1 cellular context compared by ENCODE assay signal in genomic region chr15:45586990-45587860, GRCh38.
TF ChIP-seq lines count a peak whose summit lies in the region.

A gene with protein sequence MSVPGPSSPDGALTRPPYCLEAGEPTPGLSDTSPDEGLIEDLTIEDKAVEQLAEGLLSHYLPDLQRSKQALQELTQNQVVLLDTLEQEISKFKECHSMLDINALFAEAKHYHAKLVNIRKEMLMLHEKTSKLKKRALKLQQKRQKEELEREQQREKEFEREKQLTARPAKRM (plus strand): TSS chr15:45587379. CDS start chr15:45587444, 65 bp downstream.

TF ChIP-seq in HepG2, 621 proteins besides CTCF, POLR2A, EP300 and RAD21 (continued from another document and continues in another):
- TF ChIP-seq REPIN1 (CRISPR knock-in tag; IDR thresholded peaks at IDR 0.05; ENCODE audit: borderline replicate concordance, low read depth) = peak; percentile 92
- TF ChIP-seq TIGD3 (CRISPR knock-in tag; IDR thresholded peaks at IDR 0.05; ENCODE audit: borderline replicate concordance) = 0 out of 2 replicates have a peak, but pooled peaks have one; percentile 12
- TF ChIP-seq ATF3 (CRISPR knock-in tag; IDR thresholded peaks at IDR 0.05) = 0 out of 2 replicates have a peak, but pooled peaks have one; percentile 31
- TF ChIP-seq ZBTB21 (CRISPR knock-in tag; IDR thresholded peaks at IDR 0.05) = peak; percentile 50; the same call in 1 of the 2 replicates
- TF ChIP-seq XBP1 (CRISPR knock-in tag; IDR thresholded peaks at IDR 0.05) = no peak
- peak; percentile 36; the same call in 1 of the 2 replicates for TF ChIP-seq ATF7 (IDR thresholded peaks at IDR 0.05)
- peak; percentile 86; the same call in 1 of the 2 replicates for TF ChIP-seq ATF7 (CRISPR knock-in tag; IDR thresholded peaks at IDR 0.05)
- peak; percentile 82; the same call in 1 of the 2 replicates for TF ChIP-seq CCDC6 (CRISPR knock-in tag; IDR thresholded peaks at IDR 0.05)
- 0 out of 2 replicates have a peak, but pooled peaks have one; percentile 22 for TF ChIP-seq SSRP1 (CRISPR knock-in tag; IDR thresholded peaks at IDR 0.05)
- TF ChIP-seq, protein P1, sequence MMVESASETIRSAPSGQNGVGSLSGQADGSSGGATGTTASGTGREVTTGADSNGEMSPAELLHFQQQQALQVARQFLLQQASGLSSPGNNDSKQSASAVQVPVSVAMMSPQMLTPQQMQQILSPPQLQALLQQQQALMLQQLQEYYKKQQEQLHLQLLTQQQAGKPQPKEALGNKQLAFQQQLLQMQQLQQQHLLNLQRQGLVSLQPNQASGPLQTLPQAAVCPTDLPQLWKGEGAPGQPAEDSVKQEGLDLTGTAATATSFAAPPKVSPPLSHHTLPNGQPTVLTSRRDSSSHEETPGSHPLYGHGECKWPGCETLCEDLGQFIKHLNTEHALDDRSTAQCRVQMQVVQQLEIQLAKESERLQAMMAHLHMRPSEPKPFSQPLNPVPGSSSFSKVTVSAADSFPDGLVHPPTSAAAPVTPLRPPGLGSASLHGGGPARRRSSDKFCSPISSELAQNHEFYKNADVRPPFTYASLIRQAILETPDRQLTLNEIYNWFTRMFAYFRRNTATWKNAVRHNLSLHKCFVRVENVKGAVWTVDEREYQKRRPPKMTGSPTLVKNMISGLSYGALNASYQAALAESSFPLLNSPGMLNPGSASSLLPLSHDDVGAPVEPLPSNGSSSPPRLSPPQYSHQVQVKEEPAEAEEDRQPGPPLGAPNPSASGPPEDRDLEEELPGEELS (CRISPR knock-in tag; IDR thresholded peaks at IDR 0.05) = 0 out of 2 replicates have a peak, but pooled peaks have one; percentile 5
- TF ChIP-seq ZNF510 (CRISPR knock-in tag; IDR thresholded peaks at IDR 0.05; ENCODE audit: low read depth) = 0 out of 2 replicates have a peak, but pooled peaks have one; percentile 39
- no peak for TF ChIP-seq ZFP36L1 (CRISPR knock-in tag; IDR thresholded peaks at IDR 0.05)
- TF ChIP-seq ZNF10 (CRISPR knock-in tag; IDR thresholded peaks at IDR 0.05; ENCODE audit: borderline replicate concordance, low read depth) = no peak
- TF ChIP-seq, protein P2, sequence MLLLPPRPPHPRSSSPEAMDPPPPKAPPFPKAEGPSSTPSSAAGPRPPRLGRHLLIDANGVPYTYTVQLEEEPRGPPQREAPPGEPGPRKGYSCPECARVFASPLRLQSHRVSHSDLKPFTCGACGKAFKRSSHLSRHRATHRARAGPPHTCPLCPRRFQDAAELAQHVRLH (CRISPR knock-in tag; IDR thresholded peaks at IDR 0.05; ENCODE audit: borderline replicate concordance, low read depth) = peak; percentile 64; the same call in 1 of the 2 replicates
- TF ChIP-seq TAF1 (CRISPR knock-in tag; IDR thresholded peaks at IDR 0.05) = peak; percentile 92
- TF ChIP-seq GZF1 (CRISPR knock-in tag; IDR thresholded peaks at IDR 0.05) = peak; percentile 54; the same call in 1 of the 2 replicates
- peak; percentile 76; the same call in 1 of the 2 replicates for TF ChIP-seq BRD4 (CRISPR knock-in tag; IDR thresholded peaks at IDR 0.05)
- peak; percentile 95 for TF ChIP-seq SNAPC2 (CRISPR knock-in tag; IDR thresholded peaks at IDR 0.05)
- TF ChIP-seq MXD4 (CRISPR knock-in tag; IDR thresholded peaks at IDR 0.05) = peak; percentile 43; the same call in 1 of the 2 replicates
- TF ChIP-seq, protein P3, sequence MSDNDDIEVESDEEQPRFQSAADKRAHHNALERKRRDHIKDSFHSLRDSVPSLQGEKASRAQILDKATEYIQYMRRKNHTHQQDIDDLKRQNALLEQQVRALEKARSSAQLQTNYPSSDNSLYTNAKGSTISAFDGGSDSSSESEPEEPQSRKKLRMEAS (IDR thresholded peaks at IDR 0.05) = peak; percentile 96
- no peak for TF ChIP-seq HNRNPH1 (optimal IDR thresholded peaks at IDR 0.05; ENCODE audit: low read depth, low read length)
- peak; percentile 19; the same call in 1 of the 2 replicates for TF ChIP-seq JUND (CRISPR knock-in tag; IDR thresholded peaks at IDR 0.05)
- TF ChIP-seq ARID5B (CRISPR knock-in tag; IDR thresholded peaks at IDR 0.05) = peak; percentile 67
- TF ChIP-seq SP140L (CRISPR knock-in tag; IDR thresholded peaks at IDR 0.05; ENCODE audit: borderline replicate concordance) = no peak
- TF ChIP-seq, protein P4, sequence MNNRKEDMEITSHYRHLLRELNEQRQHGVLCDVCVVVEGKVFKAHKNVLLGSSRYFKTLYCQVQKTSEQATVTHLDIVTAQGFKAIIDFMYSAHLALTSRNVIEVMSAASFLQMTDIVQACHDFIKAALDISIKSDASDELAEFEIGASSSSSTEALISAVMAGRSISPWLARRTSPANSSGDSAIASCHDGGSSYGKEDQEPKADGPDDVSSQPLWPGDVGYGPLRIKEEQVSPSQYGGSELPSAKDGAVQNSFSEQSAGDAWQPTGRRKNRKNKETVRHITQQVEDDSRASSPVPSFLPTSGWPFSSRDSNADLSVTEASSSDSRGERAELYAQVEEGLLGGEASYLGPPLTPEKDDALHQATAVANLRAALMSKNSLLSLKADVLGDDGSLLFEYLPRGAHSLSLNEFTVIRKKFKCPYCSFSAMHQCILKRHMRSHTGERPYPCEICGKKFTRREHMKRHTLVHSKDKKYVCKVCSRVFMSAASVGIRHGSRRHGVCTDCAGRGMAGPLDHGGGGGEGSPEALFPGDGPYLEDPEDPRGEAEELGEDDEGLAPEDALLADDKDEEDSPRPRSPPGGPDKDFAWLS (CRISPR knock-in tag; IDR thresholded peaks at IDR 0.05; ENCODE audit: borderline replicate concordance) = no peak
- no peak for TF ChIP-seq EZH2 (conservative IDR thresholded peaks at IDR 0.05; ENCODE audit: low read depth, low read length)
- no peak for TF ChIP-seq ARNT (IDR thresholded peaks at IDR 0.05)
- peak; percentile 81 for TF ChIP-seq PHF21A (CRISPR knock-in tag; IDR thresholded peaks at IDR 0.05)
- no peak for TF ChIP-seq NFE2L1 (CRISPR knock-in tag; IDR thresholded peaks at IDR 0.05; ENCODE audit: borderline replicate concordance)
- no peak; the same call in 1 of the 2 replicates for TF ChIP-seq SIX1 (CRISPR knock-in tag; IDR thresholded peaks at IDR 0.05; ENCODE audit: borderline replicate concordance)
- TF ChIP-seq MEIS2 (CRISPR knock-in tag; IDR thresholded peaks at IDR 0.05) = peak; percentile 69; the same call in 1 of the 2 replicates
- no peak for TF ChIP-seq PBX2 (CRISPR knock-in tag; IDR thresholded peaks at IDR 0.05)
- 0 out of 2 replicates have a peak, but pooled peaks have one; percentile 20 for TF ChIP-seq RCOR2 (CRISPR knock-in tag; IDR thresholded peaks at IDR 0.05)
- no peak for TF ChIP-seq PREB (CRISPR knock-in tag; IDR thresholded peaks at IDR 0.05)
- TF ChIP-seq, protein P5, sequence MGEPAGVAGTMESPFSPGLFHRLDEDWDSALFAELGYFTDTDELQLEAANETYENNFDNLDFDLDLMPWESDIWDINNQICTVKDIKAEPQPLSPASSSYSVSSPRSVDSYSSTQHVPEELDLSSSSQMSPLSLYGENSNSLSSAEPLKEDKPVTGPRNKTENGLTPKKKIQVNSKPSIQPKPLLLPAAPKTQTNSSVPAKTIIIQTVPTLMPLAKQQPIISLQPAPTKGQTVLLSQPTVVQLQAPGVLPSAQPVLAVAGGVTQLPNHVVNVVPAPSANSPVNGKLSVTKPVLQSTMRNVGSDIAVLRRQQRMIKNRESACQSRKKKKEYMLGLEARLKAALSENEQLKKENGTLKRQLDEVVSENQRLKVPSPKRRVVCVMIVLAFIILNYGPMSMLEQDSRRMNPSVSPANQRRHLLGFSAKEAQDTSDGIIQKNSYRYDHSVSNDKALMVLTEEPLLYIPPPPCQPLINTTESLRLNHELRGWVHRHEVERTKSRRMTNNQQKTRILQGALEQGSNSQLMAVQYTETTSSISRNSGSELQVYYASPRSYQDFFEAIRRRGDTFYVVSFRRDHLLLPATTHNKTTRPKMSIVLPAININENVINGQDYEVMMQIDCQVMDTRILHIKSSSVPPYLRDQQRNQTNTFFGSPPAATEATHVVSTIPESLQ (CRISPR knock-in tag; conservative IDR thresholded peaks at IDR 0.05) = 0 out of 2 replicates have a peak, but pooled peaks have one; percentile 82
- TF ChIP-seq GFI1 (CRISPR knock-in tag; IDR thresholded peaks at IDR 0.05; ENCODE audit: borderline replicate concordance) = no peak
- TF ChIP-seq ZC3H13 (CRISPR knock-in tag; IDR thresholded peaks at IDR 0.05) = peak; percentile 68; the same call in 1 of the 2 replicates
- TF ChIP-seq, protein P6, sequence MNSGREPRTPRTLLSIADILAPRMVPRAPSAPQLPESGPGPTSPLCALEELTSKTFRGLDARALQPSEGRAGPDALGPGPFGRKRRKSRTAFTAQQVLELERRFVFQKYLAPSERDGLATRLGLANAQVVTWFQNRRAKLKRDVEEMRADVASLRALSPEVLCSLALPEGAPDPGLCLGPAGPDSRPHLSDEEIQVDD (CRISPR knock-in tag; IDR thresholded peaks at IDR 0.05; ENCODE audit: borderline replicate concordance) = peak; percentile 32; the same call in 1 of the 2 replicates
- TF ChIP-seq ZNF781 (CRISPR knock-in tag; IDR thresholded peaks at IDR 0.05; ENCODE audit: borderline replicate concordance, not compliant biosample characterization) = no peak
- TF ChIP-seq FOXO1 (CRISPR knock-in tag; IDR thresholded peaks at IDR 0.05) = 0 out of 2 replicates have a peak, but pooled peaks have one; percentile 23
- TF ChIP-seq MTA3 (CRISPR knock-in tag; IDR thresholded peaks at IDR 0.05) = no peak
- TF ChIP-seq ZNF788 (CRISPR knock-in tag; IDR thresholded peaks at IDR 0.05; ENCODE audit: borderline replicate concordance) = peak; percentile 82; the same call in 1 of the 2 replicates
- 0 out of 2 replicates have a peak, but pooled peaks have one; percentile 24 for TF ChIP-seq ZNF121 (CRISPR knock-in tag; IDR thresholded peaks at IDR 0.05)
- no peak for TF ChIP-seq ATAD3A (CRISPR knock-in tag; IDR thresholded peaks at IDR 0.05)
- TF ChIP-seq ZNF326 (CRISPR knock-in tag; IDR thresholded peaks at IDR 0.05; ENCODE audit: borderline replicate concordance) = no peak
- TF ChIP-seq ZBTB37 (CRISPR knock-in tag; IDR thresholded peaks at IDR 0.05) = 0 out of 2 replicates have a peak, but pooled peaks have one; percentile 26
- TF ChIP-seq RAD51 (IDR thresholded peaks at IDR 0.05; ENCODE audit: borderline replicate concordance) = no peak
